ENCODE assay signal across 8 cellular contexts in the genomic region with DNA sequence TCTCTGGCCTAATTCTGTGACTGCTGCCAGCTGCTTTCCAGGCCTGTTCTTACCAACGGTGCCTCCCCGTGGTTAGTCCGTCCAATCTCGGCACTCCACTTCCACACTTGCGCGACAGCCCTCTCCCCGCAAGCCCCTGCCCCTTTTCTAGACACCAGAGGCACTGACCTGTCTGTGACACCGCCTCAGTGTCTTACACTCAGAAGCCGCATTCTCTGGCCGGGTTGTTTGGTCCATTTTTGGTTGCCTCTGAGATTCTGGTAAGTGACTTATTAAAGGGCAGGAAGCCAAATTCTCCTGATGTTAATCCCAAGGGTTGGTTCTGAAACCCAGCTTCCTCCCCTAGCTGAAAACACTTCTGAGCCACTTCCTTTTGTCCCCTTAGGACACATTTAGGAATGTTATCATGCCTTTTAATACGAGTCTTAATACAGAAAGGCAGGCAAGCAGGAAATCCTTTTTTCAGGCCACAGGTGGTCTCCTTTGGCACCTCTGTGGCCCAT. TPM values are rescaled to one million over a fixed set of nuclear protein-coding genes. Genes with fewer than 3 reads are reported as not detected.
DNase-seq lines count a peak whose midpoint lies in the region; ATAC-seq and TF ChIP-seq lines count a peak whose summit lies in the region.

No MANE protein-coding gene starts in this region.

- H3K36me3 ChIP-seq in mesodermal cell (ENCODE audit: control insufficient read depth, insufficient read depth, low read length) = no peaks in the 10 kb centered on the region
- H3K36me3 ChIP-seq in subcutaneous abdominal adipose tissue (ENCODE audit: control insufficient read depth in 5 of 5, insufficient read depth in 5 of 5, low read length in 5 of 5) = peaks cover 0 to under 1% (median 0%) of the 10 kb centered on the region in 5 donors

- peak overlapping the region; percentile 43 to 74 (median 71) for H3K9ac ChIP-seq in subcutaneous abdominal adipose tissue (ENCODE audit: low read length in 5 of 5)

- WGBS in mesodermal cell (ENCODE audit: insufficient coverage in 2 of 2), 2 experiments = 56 to 71% methylated on average over 8 to 9 of the region's 11 CpGs

- H3K4me1 ChIP-seq in mesodermal cell (ENCODE audit: control insufficient read depth, insufficient read depth, low read length, poor library complexity, severe bottlenecking) = peaks cover 17% of the 10 kb centered on the region
- H3K4me1 ChIP-seq in subcutaneous abdominal adipose tissue (ENCODE audit: control insufficient read depth in 5 of 5, insufficient read depth in 5 of 5, low read length in 5 of 5) = peaks cover 12 to 48% (median 40%) of the 10 kb centered on the region in 5 donors

- peak overlapping the region; percentile 57 for H3K27ac ChIP-seq in mesodermal cell (ENCODE audit: low read depth, low read length, severe bottlenecking)
- H3K27ac ChIP-seq in subcutaneous abdominal adipose tissue (ENCODE audit: low read depth, low read length) = peak overlapping the region; percentile 93

- H3K4me3 ChIP-seq in WI38 (ENCODE audit: low read depth, low read length) (peak overlapping the region; percentile 27; the same call in 1 of the 2 replicates), mesodermal cell (ENCODE audit: extremely low read depth, insufficient read depth, low read length, poor library complexity, severe bottlenecking) (peak overlapping the region; percentile 72), subcutaneous abdominal adipose tissue (ENCODE audit: low read depth in 1 of 5, low read length in 5 of 5) (peak overlapping the region; percentile 59 to 76 (median 68))

- H3K9me3 ChIP-seq in mesodermal cell (ENCODE audit: control insufficient read depth, low read length) = no peaks in the 10 kb centered on the region
- H3K9me3 ChIP-seq in subcutaneous abdominal adipose tissue (ENCODE audit: control insufficient read depth in 5 of 5, low read length in 5 of 5) = no peaks in the 10 kb centered on the region

- no peaks in the 10 kb centered on the region for H3K27me3 ChIP-seq in subcutaneous abdominal adipose tissue (ENCODE audit: control insufficient read depth in 5 of 5, insufficient read depth in 4 of 5, low read length in 5 of 5)

- TF ChIP-seq CTCF in WI38 (IDR thresholded peaks at IDR 0.05; ENCODE audit: low read depth, low read length) = no peak

- ATAC-seq in HG03439 (IDR thresholded peaks at IDR 0.05; ENCODE audit: unreplicated experiment) (no peak), GM18517 (IDR thresholded peaks at IDR 0.05; ENCODE audit: unreplicated experiment) (no peak)

- DNase-seq in A172 (ENCODE audit: low spot score) (peak; percentile 29), H4 (ENCODE audit: low spot score) (peak; percentile 25), ecto neural progenitor cell (ENCODE audit: low spot score) (peak; percentile 50)

RNA-seq across cellular contexts. Expression of a gene that starts 1.2 kb away (rescaled TPM):
- 36.6 and 40.0 TPM in 2 replicates for total RNA-seq in A172 (2014; rRNA removed; shearing (Covaris generic))
- total RNA-seq in H4 (2014; rRNA removed; shearing (Covaris generic)) = 13.7 and 17.1 TPM in 2 replicates
- 22.3 TPM for polyA plus RNA-seq in mesodermal cell (2013, experiment 1 of 2)
- polyA plus RNA-seq in mesodermal cell (2013, experiment 2 of 2) = 12.9 TPM
